23 cellular contexts compared by ENCODE assay signal in genomic region chr3:98740324-98740723, GRCh38. TPM values are rescaled to one million over a fixed set of nuclear protein-coding genes. Genes with fewer than 3 reads are reported as not detected.
DNase-seq lines count a peak whose midpoint lies in the region; ATAC-seq and TF ChIP-seq lines count a peak whose summit lies in the region.
"Had no signal": no experiment of that assay in that cellular context is flagged by ENCODE, and none has a peak within 500 bp of the region (broad histone marks: within the 10 kb centered on the region; RNA-seq: fewer than 3 reads in every experiment).

No MANE protein-coding gene starts in this region.

- no peaks in the 10 kb centered on the region for H3K27me3 ChIP-seq in right atrium auricular region
- no peaks in the 10 kb centered on the region for H3K27me3 ChIP-seq in esophagus squamous epithelium
- H3K27me3 ChIP-seq in endodermal cell (ENCODE audit: control insufficient read depth, insufficient read depth, low read length, poor library complexity, severe bottlenecking): peaks cover 9% of the 10 kb centered on the region

- peak; percentile 66 for ATAC-seq in Right ventricle myocardium superior (ENCODE audit: poor library complexity)
- peak; percentile 42 to 64 for ATAC-seq in left cardiac atrium
- no peak for ATAC-seq in HG02759 (IDR thresholded peaks at IDR 0.05; ENCODE audit: unreplicated experiment)
- ATAC-seq: CD8-positive, alpha-beta T cell; GM23338; HepG2 had no signal

- H3K4me3 Mint-ChIP-seq in endodermal cell: no peak overlapping the region
- H3K4me3 Mint-ChIP-seq: CD8-positive, alpha-beta T cell; GM23338 had no signal

- H3K4me1 ChIP-seq in right atrium auricular region (peaks cover 0 to 25% of the 10 kb centered on the region in 2 donors), mesodermal cell (ENCODE audit: control insufficient read depth, insufficient read depth, low read length, poor library complexity, severe bottlenecking) (peaks cover 58% of the 10 kb centered on the region), esophagus squamous epithelium (no peaks in the 10 kb centered on the region), endodermal cell (ENCODE audit: control insufficient read depth, insufficient read depth, low read length) (no peaks in the 10 kb centered on the region)

- H3K27ac Mint-ChIP-seq in endodermal cell: no peak overlapping the region
- H3K27ac Mint-ChIP-seq: CD8-positive, alpha-beta T cell; GM23338 had no signal

- H3K36me3 Mint-ChIP-seq in endodermal cell (ENCODE audit: low read depth): no peaks in the 10 kb centered on the region
- H3K36me3 Mint-ChIP-seq: CD8-positive, alpha-beta T cell had no signal

- TF ChIP-seq POLR2A in esophagus squamous epithelium (IDR thresholded peaks at IDR 0.05): no peak

- H3K9me3 ChIP-seq in right atrium auricular region: no peaks in the 10 kb centered on the region
- no peaks in the 10 kb centered on the region for H3K9me3 ChIP-seq in mesodermal cell (ENCODE audit: control insufficient read depth, low read length)
- no peaks in the 10 kb centered on the region for H3K9me3 ChIP-seq in esophagus squamous epithelium
- H3K9me3 ChIP-seq in endodermal cell (ENCODE audit: control insufficient read depth, low read length): no peaks in the 10 kb centered on the region

- TF ChIP-seq CTCF in right atrium auricular region (IDR thresholded peaks at IDR 0.05) (no peak), esophagus squamous epithelium (IDR thresholded peaks at IDR 0.05) (no peak), endodermal cell (conservative IDR thresholded peaks at IDR 0.05) (no peak)

- H3K36me3 ChIP-seq in right atrium auricular region (no peaks in the 10 kb centered on the region), mesodermal cell (ENCODE audit: control insufficient read depth, insufficient read depth, low read length) (peaks cover 40% of the 10 kb centered on the region), esophagus squamous epithelium (no peaks in the 10 kb centered on the region), endodermal cell (ENCODE audit: control insufficient read depth, insufficient read depth, low read length) (no peaks in the 10 kb centered on the region)

- no peaks in the 10 kb centered on the region for H3K9me3 Mint-ChIP-seq in endodermal cell
- H3K9me3 Mint-ChIP-seq: CD8-positive, alpha-beta T cell; GM23338 had no signal

- no peak overlapping the region for H3K9ac ChIP-seq in endodermal cell (ENCODE audit: extremely low read depth, low read length, poor library complexity, severe bottlenecking)

- H3K27me3 Mint-ChIP-seq in endodermal cell (ENCODE audit: insufficient read depth): peaks cover 28% of the 10 kb centered on the region

- H3K4me3 ChIP-seq in right atrium auricular region (no peak overlapping the region), mesodermal cell (ENCODE audit: extremely low read depth, insufficient read depth, low read length, poor library complexity, severe bottlenecking) (no peak overlapping the region), esophagus squamous epithelium (no peak overlapping the region), endodermal cell (ENCODE audit: low read length) (no peak overlapping the region)
- H3K4me3 ChIP-seq: GM23338 had no signal

- intact Hi-C loops in Right ventricle myocardium superior (cut with DNase I) (no loop called here), left cardiac atrium (cut with DNase I) (no loop called here), esophagus squamous epithelium (cut with DNase I) (no loop called here)

- peak overlapping the region in 1 of 2 donors; percentile 68 for H3K27ac ChIP-seq in right atrium auricular region
- peak overlapping the region; percentile 97 for H3K27ac ChIP-seq in mesodermal cell (ENCODE audit: low read depth, low read length, severe bottlenecking)
- H3K27ac ChIP-seq in esophagus squamous epithelium: no peak overlapping the region
- no peak overlapping the region for H3K27ac ChIP-seq in endodermal cell (ENCODE audit: low read depth, low read length)
- H3K27ac ChIP-seq: HL-60, RWPE1 had no signal

- peaks cover 3% of the 10 kb centered on the region for H3K4me1 Mint-ChIP-seq in endodermal cell

- DNase-seq in Right ventricle myocardium superior: no peak
- no peak for DNase-seq in right atrium auricular region (ENCODE audit: low spot score)
- DNase-seq in left cardiac atrium: no peak
- DNase-seq in esophagus squamous epithelium (lab: John Stamatoyannopoulos, UW): no peak
- no peak for DNase-seq in endodermal cell
- DNase-seq: C1 segment of cervical spinal cord; Calu3; CD8-positive, alpha-beta T cell; DMS153; KBM-7; NCI-H1105; NCI-H146; NCI-H2029; NCI-H2227 treated with DMSO at 0.1 percent for 48 hours; NCI-H510A; NK-92 treated with Interleukin-12 subunit alpha and Interleukin-12 subunit beta, amount 100 ng/mL, for 24 hours had no signal

- 88 to 95% methylated on average over 2 of the region's 4 CpGs for WGBS in mesodermal cell (ENCODE audit: insufficient coverage in 2 of 2), 2 experiments
- WGBS in esophagus squamous epithelium, 2 donors: 87 to 88% methylated on average over 4 of the region's 4 CpGs
- WGBS in endodermal cell (ENCODE audit: insufficient coverage in 1 of 2, insufficient read length in 1 of 2), 2 experiments: 95 to 96% methylated on average over 2 to 4 of the region's 4 CpGs

RNA-seq across cellular contexts. Expression of gene ST3GAL6, which starts 22.8 kb away (rescaled TPM):
- total RNA-seq in Right ventricle myocardium superior (34.1 TPM), right atrium auricular region (10 to 100 TPM; 25.9 to 27.2 TPM), left cardiac atrium (10 to 100 TPM; 22.2 to 36.3 TPM), esophagus squamous epithelium (1 to 10 TPM; 3.9 to 5.3 (median 4.4) TPM), endodermal cell (1 to 10 TPM; 8.1 to 9.9 TPM)
- 50.5 TPM for polyA plus RNA-seq in mesodermal cell (2013, experiment 1 of 2)
- polyA plus RNA-seq in mesodermal cell (2013, experiment 2 of 2): 55.3 TPM
- polyA plus RNA-seq in endodermal cell (2013, experiment 1 of 2): 11.2 TPM
- polyA plus RNA-seq in endodermal cell (2013, experiment 2 of 2): 9.0 TPM
- total RNA-seq: CD8-positive, alpha-beta T cell; G401 had no signal
